1 cellular context compared by ENCODE assay signal in genomic region chr2:47034973-47035609, GRCh38.
TF ChIP-seq lines count a peak whose summit lies in the region.

No MANE protein-coding gene starts in this region.

TF ChIP-seq in HepG2, 621 proteins besides CTCF, POLR2A, EP300 and RAD21 (continued from another document):
- TF ChIP-seq AHDC1 (CRISPR knock-in tag; IDR thresholded peaks at IDR 0.05; ENCODE audit: borderline replicate concordance), result peak; percentile 20; the same call in 1 of the 2 replicates
- TF ChIP-seq PITX1 (CRISPR knock-in tag; IDR thresholded peaks at IDR 0.05), result peak; percentile 17; the same call in 1 of the 2 replicates
- TF ChIP-seq ZBTB20 (CRISPR knock-in tag; IDR thresholded peaks at IDR 0.05; ENCODE audit: borderline replicate concordance, low read depth), result 0 out of 2 replicates have a peak, but pooled peaks have one; percentile 42
- no peak for TF ChIP-seq GMEB2 (CRISPR knock-in tag; IDR thresholded peaks at IDR 0.05; ENCODE audit: low read depth)
- no peak for TF ChIP-seq ZNF589 (CRISPR knock-in tag; conservative IDR thresholded peaks at IDR 0.05)
- no peak for TF ChIP-seq ZNF44 (CRISPR knock-in tag; IDR thresholded peaks at IDR 0.05)
- TF ChIP-seq MNT (IDR thresholded peaks at IDR 0.05), result peak; percentile 76
- no peak for TF ChIP-seq DBP (CRISPR knock-in tag; IDR thresholded peaks at IDR 0.05; ENCODE audit: not compliant biosample characterization)
- peak; percentile 23; the same call in 1 of the 3 replicates for TF ChIP-seq MXI1 (IDR thresholded peaks at IDR 0.05; ENCODE audit: borderline replicate concordance, low read depth, low read length)
- no peak for TF ChIP-seq ZNF335 (CRISPR knock-in tag; IDR thresholded peaks at IDR 0.05)
- TF ChIP-seq ZNF549 (CRISPR knock-in tag; IDR thresholded peaks at IDR 0.05), result no peak
- no peak for TF ChIP-seq NFAT5 (CRISPR knock-in tag; IDR thresholded peaks at IDR 0.05)
- TF ChIP-seq THAP9 (CRISPR knock-in tag; IDR thresholded peaks at IDR 0.05; ENCODE audit: borderline replicate concordance), result 0 out of 2 replicates have a peak, but pooled peaks have one; percentile 13
- no peak for TF ChIP-seq ZNF83 (CRISPR knock-in tag; IDR thresholded peaks at IDR 0.05; ENCODE audit: borderline replicate concordance)
- TF ChIP-seq TBL1XR1 (IDR thresholded peaks at IDR 0.05; ENCODE audit: borderline replicate concordance, low read length, partially characterized antibody), result peak; percentile 17
- TF ChIP-seq SKI (IDR thresholded peaks at IDR 0.05; ENCODE audit: partially characterized antibody), result no peak
- TF ChIP-seq HDAC2 (CRISPR knock-in tag; IDR thresholded peaks at IDR 0.05), result peak; percentile 74
- no peak for TF ChIP-seq PBX3 (CRISPR knock-in tag; IDR thresholded peaks at IDR 0.05; ENCODE audit: borderline replicate concordance)
- no peak for TF ChIP-seq ZNF414 (CRISPR knock-in tag; IDR thresholded peaks at IDR 0.05)
- no peak; the same call in 1 of the 2 replicates for TF ChIP-seq ZBTB25 (CRISPR knock-in tag; IDR thresholded peaks at IDR 0.05)
- TF ChIP-seq LRRFIP1 (CRISPR knock-in tag; conservative IDR thresholded peaks at IDR 0.05), result no peak
- TF ChIP-seq ZNF879 (CRISPR knock-in tag; IDR thresholded peaks at IDR 0.05), result 0 out of 2 replicates have a peak, but pooled peaks have one; percentile 47
- TF ChIP-seq NFKB2 (CRISPR knock-in tag; IDR thresholded peaks at IDR 0.05; ENCODE audit: borderline replicate concordance), result no peak
- TF ChIP-seq ZNF34 (CRISPR knock-in tag; IDR thresholded peaks at IDR 0.05; ENCODE audit: borderline replicate concordance), result no peak
- no peak for TF ChIP-seq SMYD3 (CRISPR knock-in tag; IDR thresholded peaks at IDR 0.05)
- TF ChIP-seq ZNF234 (CRISPR knock-in tag; conservative IDR thresholded peaks at IDR 0.05), result no peak
- no peak for TF ChIP-seq RBAK (CRISPR knock-in tag; IDR thresholded peaks at IDR 0.05)
